ENCODE assay signal across 28 cellular contexts in genomic region chr9:132809677-132810076, GRCh38.
DNase-seq lines count a peak whose midpoint lies in the region; ATAC-seq and TF ChIP-seq lines count a peak whose summit lies in the region.
"Had no signal": no experiment of that assay in that cellular context is flagged by ENCODE, and none has a peak within 500 bp of the region (broad histone marks: within the 10 kb centered on the region; RNA-seq: fewer than 3 reads in every experiment).

No MANE protein-coding gene starts in this region.

- no peak overlapping the region for H3K4me3 ChIP-seq in HAP-1
- H3K4me3 ChIP-seq: GM12878, PC-9, SJCRH30 had no signal

- no peaks in the 10 kb centered on the region for H3K9me3 Mint-ChIP-seq in activated CD8-positive, alpha-beta memory T cell treated with anti-CD3 and anti-CD28 coated beads, Interleukin-2, amount 10 ng/mL, durations not matched to agents 7 days and 5 days (ENCODE audit: low read depth)
- H3K9me3 Mint-ChIP-seq: CD4-positive, alpha-beta memory T cell; IgD-negative memory B cell had no signal

- peaks cover 4% of the 10 kb centered on the region for H3K4me1 Mint-ChIP-seq in activated CD8-positive, alpha-beta memory T cell treated with anti-CD3 and anti-CD28 coated beads, Interleukin-2, amount 10 ng/mL, durations not matched to agents 7 days and 5 days

- H3K27ac Mint-ChIP-seq in activated CD8-positive, alpha-beta memory T cell treated with anti-CD3 and anti-CD28 coated beads, Interleukin-2, amount 10 ng/mL, durations not matched to agents 7 days and 5 days, result no peak overlapping the region
- H3K27ac Mint-ChIP-seq: CD4-positive, alpha-beta memory T cell; IgD-negative memory B cell had no signal

- H3K27me3 ChIP-seq in HAP-1 (ENCODE audit: low read depth), result peaks cover 2% of the 10 kb centered on the region; the same call in 1 of the 2 replicates

- no peaks in the 10 kb centered on the region for H3K36me3 ChIP-seq in KOPT-K1 (ENCODE audit: insufficient read depth, low read length)
- no peaks in the 10 kb centered on the region for H3K36me3 ChIP-seq in HAP-1 (replicated peaks)
- H3K36me3 ChIP-seq: SJCRH30 had no signal

- H3K4me3 Mint-ChIP-seq in activated CD8-positive, alpha-beta memory T cell treated with anti-CD3 and anti-CD28 coated beads, Interleukin-2, amount 10 ng/mL, durations not matched to agents 7 days and 5 days, result no peak overlapping the region
- H3K4me3 Mint-ChIP-seq: CD4-positive, alpha-beta memory T cell; IgD-negative memory B cell had no signal

- no peaks in the 10 kb centered on the region for H3K36me3 Mint-ChIP-seq in activated CD8-positive, alpha-beta memory T cell treated with anti-CD3 and anti-CD28 coated beads, Interleukin-2, amount 10 ng/mL, durations not matched to agents 7 days and 5 days
- H3K36me3 Mint-ChIP-seq: CD4-positive, alpha-beta memory T cell had no signal

- peaks cover 73% of the 10 kb centered on the region for H3K27me3 Mint-ChIP-seq in activated CD8-positive, alpha-beta memory T cell treated with anti-CD3 and anti-CD28 coated beads, Interleukin-2, amount 10 ng/mL, durations not matched to agents 7 days and 5 days

- H3K4me1 ChIP-seq in HAP-1, result no peaks in the 10 kb centered on the region

- H3K27ac ChIP-seq in KOPT-K1 (ENCODE audit: low read depth, low read length, poor library complexity, severe bottlenecking), result peak overlapping the region; percentile 52
- H3K27ac ChIP-seq: HL-60, PC-9, SJCRH30 had no signal

- in situ Hi-C loops in HAP-1 (cut with MboI; ENCODE audit: low sequenced_read_pairs), result no loop called here

- peak; percentile 22 for DNase-seq in activated CD8-positive, alpha-beta memory T cell treated with anti-CD3 and anti-CD28 coated beads, Interleukin-2, amount 10 ng/mL, durations not matched to agents 7 days and 5 days
- no peak for DNase-seq in activated CD8-positive, alpha-beta memory T cell treated with anti-CD3 and anti-CD28 coated beads, Interleukin-2, amount 50 U/mL, for 4 hours
- peak; percentile 45 for DNase-seq in mesenteric fat pad (ENCODE audit: low spot score)
- peak; percentile 24 for DNase-seq in ureter (ENCODE audit: low spot score)
- no peak for DNase-seq in HAP-1 (ENCODE audit: low spot score in 2 of 2)
- DNase-seq: 8988T; C1 segment of cervical spinal cord; CD4-positive, alpha-beta memory T cell; COR-L47; DMS53; HCEC 1CT; MV-4-11; NCI-H1105; NCI-H1436 treated with DMSO at 0.1 percent for 48 hours; NCI-H187 treated with DMSO at 0.1 percent for 48 hours; NCI-H446; NCI-H524 treated with DMSO at 0.1 percent for 48 hours; NCI-H82; PC-9; SJCRH30 had no signal

- CTCF ChIA-PET in activated CD8-positive, alpha-beta memory T cell treated with anti-CD3 and anti-CD28 coated beads, Interleukin-2, amount 10 ng/mL, durations not matched to agents 7 days and 5 days (lab: Charles Lee), result no interaction called here

- TF ChIP-seq POLR2A in GM18505 (IDR thresholded peaks at IDR 0.05; ENCODE audit: borderline replicate concordance, extremely low read depth, insufficient read depth, insufficient read length), result no peak

- H3K9me3 ChIP-seq in KOPT-K1 (ENCODE audit: insufficient read depth, low read length, poor library complexity, severe bottlenecking) (no peaks in the 10 kb centered on the region), HAP-1 (no peaks in the 10 kb centered on the region; the same call in none of the 2 replicates)
- H3K9me3 ChIP-seq: SJCRH30 had no signal

- ATAC-seq in activated CD8-positive, alpha-beta memory T cell treated with anti-CD3 and anti-CD28 coated beads, Interleukin-2, amount 10 ng/mL, durations not matched to agents 7 days and 5 days, result no peak
- ATAC-seq in GM18505 (IDR thresholded peaks at IDR 0.05; ENCODE audit: unreplicated experiment), result no peak
- no peak for ATAC-seq in GM18498 (IDR thresholded peaks at IDR 0.05; ENCODE audit: unreplicated experiment)
- ATAC-seq: GM12878, Right ventricle myocardium inferior, SK-N-SH treated with all-trans-retinoic acid at 6 μM for 48 hours had no signal

Comparison
In these comparisons a context has a peak if more than half of its experiments do, and no peak if none do; other contexts are left out.
1. DNase-seq: peak in activated CD8-positive, alpha-beta memory T cell treated with anti-CD3 and anti-CD28 coated beads, Interleukin-2, amount 10 ng/mL, durations not matched to agents 7 days and 5 days (single experiment), mesenteric fat pad (single experiment) and ureter (single experiment); none in activated CD8-positive, alpha-beta memory T cell treated with anti-CD3 and anti-CD28 coated beads, Interleukin-2, amount 50 U/mL, for 4 hours (single experiment) and HAP-1 (0 of 2).